12 cellular contexts compared by ENCODE assay signal in the genomic region with DNA sequence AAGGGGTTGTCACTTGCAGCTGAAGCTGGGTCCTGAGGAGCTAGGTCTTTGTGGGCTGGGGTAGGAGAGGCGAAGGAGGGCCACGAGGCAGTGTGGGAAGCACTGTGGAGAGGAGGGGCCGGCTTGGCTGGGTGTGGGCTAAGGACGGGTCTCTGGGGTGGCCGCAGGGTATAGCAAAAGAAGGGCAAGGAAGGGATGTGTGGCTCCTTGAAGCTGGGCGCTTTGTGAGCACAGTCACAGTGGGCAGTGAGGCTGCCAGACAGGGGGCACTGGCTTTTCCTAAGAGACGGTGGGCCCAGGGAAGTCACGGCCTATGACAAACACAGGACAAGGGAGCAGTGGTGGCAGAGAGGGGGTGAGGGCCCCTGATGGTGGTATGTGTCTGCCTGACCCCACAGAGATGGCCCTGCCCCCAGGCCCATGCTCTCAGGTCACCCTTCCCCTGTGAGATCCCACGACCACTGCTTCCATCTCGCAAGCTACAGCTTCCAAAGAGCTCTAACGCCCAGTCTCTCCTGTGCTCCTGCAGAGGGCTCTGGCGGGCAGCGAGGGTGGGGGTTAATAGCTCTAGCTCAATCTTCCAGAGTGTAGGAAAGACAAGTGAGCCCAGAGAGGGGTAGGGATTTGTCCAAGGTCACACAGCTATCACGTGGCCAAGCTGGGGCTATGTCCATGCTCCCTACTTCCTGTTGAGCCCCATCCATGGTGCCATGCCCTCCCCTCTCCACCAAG. TPM values are rescaled to one million over a fixed set of nuclear protein-coding genes. Genes with fewer than 3 reads are reported as not detected.
DNase-seq lines count a peak whose midpoint lies in the region; ATAC-seq and TF ChIP-seq lines count a peak whose summit lies in the region.
"Had no signal": no experiment of that assay in that cellular context is flagged by ENCODE, and none has a peak within 500 bp of the region (broad histone marks: within the 10 kb centered on the region; RNA-seq: fewer than 3 reads in every experiment).

No MANE protein-coding gene starts in this region.

- no peaks in the 10 kb centered on the region for H3K79me2 ChIP-seq in fibroblast of lung (ENCODE audit: control insufficient read depth, insufficient read depth, low read length)

- no peak for TF ChIP-seq EP300 in upper lobe of left lung (IDR thresholded peaks at IDR 0.05)

- no peaks in the 10 kb centered on the region for H3K9me3 ChIP-seq in heart right ventricle
- H3K9me3 ChIP-seq in fibroblast of lung (ENCODE audit: control insufficient read depth, insufficient read depth, low read depth, low read length): no peaks in the 10 kb centered on the region
- H3K9me3 ChIP-seq in upper lobe of left lung: no peaks in the 10 kb centered on the region
- H3K9me3 ChIP-seq: Caco-2, HAP-1 had no signal

- no peaks in the 10 kb centered on the region for H3K9me3 Mint-ChIP-seq in osteocyte (ENCODE audit: unreplicated experiment)

- peak overlapping the region; percentile 15 for H2AFZ ChIP-seq in fibroblast of lung (ENCODE audit: low read length)

- no peaks in the 10 kb centered on the region for H4K20me1 ChIP-seq in fibroblast of lung (ENCODE audit: control insufficient read depth, extremely low read depth, insufficient read depth, low read length)

- H3K4me1 ChIP-seq in heart right ventricle (peaks cover 15 to 45% (median 34%) of the 10 kb centered on the region in 9 donors), fibroblast of lung (ENCODE audit: control insufficient read depth, extremely low read depth, insufficient read depth, low read length) (peaks cover 30% of the 10 kb centered on the region), upper lobe of left lung (peaks cover 34 to 44% (median 39%) of the 10 kb centered on the region in 4 donors)
- H3K4me1 ChIP-seq: HAP-1 had no signal

- H3K27me3 ChIP-seq in heart right ventricle (peaks cover 0 to 18% (median 9%) of the 10 kb centered on the region in 7 donors), fibroblast of lung (ENCODE audit: control insufficient read depth, insufficient read depth, low read length) (no peaks in the 10 kb centered on the region), upper lobe of left lung (no peaks in the 10 kb centered on the region)

- H3K4me3 ChIP-seq in heart right ventricle (no peak overlapping the region), fibroblast of lung (replicated peaks in 1 of 4; ENCODE audit: control extremely low read depth in 1 of 4, insufficient read depth in 1 of 4, low read depth in 3 of 4, low read length in 4 of 4) (no peak overlapping the region), upper lobe of left lung (no peak overlapping the region)
- H3K4me3 ChIP-seq: HAP-1 had no signal

- WGBS in heart right ventricle, 2 donors: 76 to 77% methylated on average over 14 of the region's 14 CpGs
- WGBS in upper lobe of left lung, 2 donors: 85 to 92% methylated on average over 13 to 14 of the region's 14 CpGs

- no peak overlapping the region for H3K4me2 ChIP-seq in fibroblast of lung (ENCODE audit: extremely low read depth, insufficient read depth, low read length)

- H3K36me3 ChIP-seq in heart right ventricle (no peaks in the 10 kb centered on the region), fibroblast of lung (ENCODE audit: control insufficient read depth, insufficient read depth, low read length) (no peaks in the 10 kb centered on the region), upper lobe of left lung (no peaks in the 10 kb centered on the region)
- H3K36me3 ChIP-seq: HAP-1 had no signal

- H3K36me3 Mint-ChIP-seq in osteocyte (ENCODE audit: unreplicated experiment): no peaks in the 10 kb centered on the region

- H3K4me1 Mint-ChIP-seq in osteocyte (ENCODE audit: unreplicated experiment): peaks cover 43% of the 10 kb centered on the region

- intact Hi-C loops in heart right ventricle (cut with DNase I) (no loop called here), Right ventricle myocardium inferior (cut with DNase I) (no loop called here)

- H3K27ac ChIP-seq in heart right ventricle: peak overlapping the region in 9 of 10 donors; percentile 30 to 85 (median 67)
- peak overlapping the region; percentile 77 for H3K27ac ChIP-seq in fibroblast of lung (ENCODE audit: insufficient read depth, low read length)
- peak overlapping the region; percentile 68 to 75 (median 73) for H3K27ac ChIP-seq in upper lobe of left lung

- TF ChIP-seq CTCF in heart right ventricle (IDR thresholded peaks at IDR 0.05) (no peak), fibroblast of lung (conservative IDR thresholded peaks at IDR 0.05 in 1 of 2, IDR thresholded peaks at IDR 0.05 in 1 of 2; ENCODE audit: low read depth in 1 of 2, low read length in 2 of 2) (no peak), osteocyte (IDR thresholded peaks at IDR 0.05) (no peak), upper lobe of left lung (IDR thresholded peaks at IDR 0.05) (no peak), GM10266 (IDR thresholded peaks at IDR 0.05; ENCODE audit: control insufficient read depth, insufficient read depth, low read depth, missing control alignments) (no peak)

- no peak for TF ChIP-seq POLR2A in upper lobe of left lung (IDR thresholded peaks at IDR 0.05)

- H3K9ac ChIP-seq in fibroblast of lung (ENCODE audit: insufficient read depth, low read length): peak overlapping the region; percentile 5

- H3K4me3 Mint-ChIP-seq in osteocyte (ENCODE audit: unreplicated experiment): no peak overlapping the region

- DNase-seq in heart right ventricle (no peak), Right ventricle myocardium inferior (ENCODE audit: missing footprints) (no peak), fibroblast of lung (ENCODE audit: low read depth in 2 of 2) (no peak), osteocyte (ENCODE audit: extremely low spot score, unreplicated experiment) (no peak), upper lobe of left lung (no peak), SIG-M5 treated with dmso at 0.1 percent for 504 hours (lab: John Stamatoyannopoulos, UW; ENCODE audit: unreplicated experiment) (no peak), OCI-M1 (lab: John Stamatoyannopoulos, UW) (no peak), GM10266 (ENCODE audit: extremely low spot score) (no peak)
- DNase-seq: activated T-cell treated with anti-CD3 and anti-CD28 coated beads for 4 hours, Caco-2, NCI-H2029 treated with DMSO at 0.1 percent for 48 hours had no signal

- peak in 1 of 8 donors; percentile 22 for ATAC-seq in heart right ventricle
- ATAC-seq in Right ventricle myocardium inferior: no peak
- no peak for ATAC-seq in upper lobe of left lung (ENCODE audit: low FRiP score in 2 of 2)

- no peaks in the 10 kb centered on the region for H3K27me3 Mint-ChIP-seq in osteocyte (ENCODE audit: unreplicated experiment)

- H3K27ac Mint-ChIP-seq in osteocyte (ENCODE audit: unreplicated experiment): peak overlapping the region; percentile 86

RNA-seq across cellular contexts. Expression of gene KCNK3, which starts 32.4 kb away (rescaled TPM):
- total RNA-seq in heart right ventricle (1 to 10 TPM in 4 of 10 donors, under 1 TPM in 6; 0.19 to 6.8 (median 0.69) TPM), Right ventricle myocardium inferior (4.5 TPM), fibroblast of lung (under 0.01 and 0.26 TPM in 2 replicates), osteocyte (8.5 and 10.1 TPM in 2 replicates), upper lobe of left lung (10 to 100 TPM in 4 of 6 donors, 1 to 10 TPM in 2; 3.0 to 36.1 (median 17.5) TPM)
- polyA plus RNA-seq in heart right ventricle (1 to 10 TPM; 1.2 to 3.3 TPM), fibroblast of lung (0.01 TPM in 1 of 2 replicates, not detected in the other)
- polyA plus RNA-seq in fibroblast of lung (2012): 0.02 TPM in 1 of 2 replicates, not detected in the other
- not detected in 2 replicates for polyA minus RNA-seq in fibroblast of lung (ENCODE audit: low replicate concordance)

RNA-seq across cellular contexts. Expression of gene SLC35F6, which starts 39.1 kb away (rescaled TPM):
- total RNA-seq in heart right ventricle (10 to 100 TPM; 17.1 to 36.2 (median 23.0) TPM), Right ventricle myocardium inferior (20.3 TPM), fibroblast of lung (61.4 and 65.5 TPM in 2 replicates), osteocyte (40.5 and 46.4 TPM in 2 replicates), upper lobe of left lung (10 to 100 TPM; 36.7 to 59.4 (median 45.7) TPM)
- polyA plus RNA-seq in heart right ventricle (10 to 100 TPM; 13.2 to 17.2 TPM), fibroblast of lung (35.2 and 50.0 TPM in 2 replicates)
- polyA plus RNA-seq in fibroblast of lung (2012): 32.6 and 38.7 TPM in 2 replicates
- polyA minus RNA-seq in fibroblast of lung (ENCODE audit: low replicate concordance): 148 and 156 TPM in 2 replicates
